Comparison of ENCODE assay signal across 2 cellular contexts in genomic region chr19:45250216-45250831, GRCh38.
TF ChIP-seq lines count a peak whose summit lies in the region.

No MANE protein-coding gene starts in this region.

TF ChIP-seq in GM12878, 131 proteins besides CTCF, POLR2A, EP300 and RAD21:
- no peak for TF ChIP-seq TAF1 (IDR thresholded peaks at IDR 0.05; ENCODE audit: borderline replicate concordance, low read depth, low read length)
- TF ChIP-seq SREBF1 (IDR thresholded peaks at IDR 0.05; ENCODE audit: low read length) = no peak
- TF ChIP-seq ASH2L (IDR thresholded peaks at IDR 0.05; ENCODE audit: borderline replicate concordance, low read depth) = no peak
- no peak for TF ChIP-seq ATF2 (IDR thresholded peaks at IDR 0.05; ENCODE audit: low read length)
- no peak for TF ChIP-seq ZBED1 (IDR thresholded peaks at IDR 0.05; ENCODE audit: borderline replicate concordance)
- TF ChIP-seq SUZ12 (IDR thresholded peaks at IDR 0.05; ENCODE audit: unreplicated experiment) = no peak
- no peak for TF ChIP-seq JUNB (IDR thresholded peaks at IDR 0.05)
- no peak for TF ChIP-seq MXI1 (IDR thresholded peaks at IDR 0.05; ENCODE audit: low read depth, low read length)
- TF ChIP-seq TCF7 (IDR thresholded peaks at IDR 0.05; ENCODE audit: borderline replicate concordance) = no peak

TF ChIP-seq in HepG2, 621 proteins besides CTCF, POLR2A, EP300 and RAD21:
- 0 out of 2 replicates have a peak, but pooled peaks have one; percentile 65 for TF ChIP-seq KDM1A (CRISPR knock-in tag; IDR thresholded peaks at IDR 0.05)
- TF ChIP-seq ZNF160 (CRISPR knock-in tag; IDR thresholded peaks at IDR 0.05) = no peak
- TF ChIP-seq ZNF446 (CRISPR knock-in tag; IDR thresholded peaks at IDR 0.05) = no peak
- peak; percentile 68 for TF ChIP-seq ZMYM3 (CRISPR knock-in tag; IDR thresholded peaks at IDR 0.05)
- TF ChIP-seq ZIK1 (CRISPR knock-in tag; IDR thresholded peaks at IDR 0.05; ENCODE audit: borderline replicate concordance, low read depth) = no peak
- no peak for TF ChIP-seq FOSL2 (CRISPR knock-in tag; IDR thresholded peaks at IDR 0.05)
- peak; percentile 100 for TF ChIP-seq ZNF768 (CRISPR knock-in tag; IDR thresholded peaks at IDR 0.05)
